ENCODE assay signal across 9 cellular contexts in genomic region chr1:94720091-94720793, GRCh38.
A peak's percentile ranks its signal among the peaks of the same experiment; 100 is the strongest.
DNase-seq lines count a peak whose midpoint lies in the region; ATAC-seq and TF ChIP-seq lines count a peak whose summit lies in the region.
"Had no signal": no experiment of that assay in that cellular context is flagged by ENCODE, and none has a peak within 500 bp of the region (broad histone marks: within the 10 kb centered on the region; RNA-seq: fewer than 3 reads in every experiment).

No MANE protein-coding gene starts in this region.

- H3K9me3 Mint-ChIP-seq in activated naive CD8-positive, alpha-beta T cell treated with anti-CD3 and anti-CD28 coated beads, Interleukin-2, amount 10 ng/mL, durations not matched to agents 7 days and 5 days: no peaks in the 10 kb centered on the region
- no peaks in the 10 kb centered on the region for H3K9me3 Mint-ChIP-seq in CD4-positive, alpha-beta T cell
- H3K9me3 Mint-ChIP-seq in activated T-cell treated with anti-CD3 and anti-CD28 coated beads, Interleukin-2, amount 50 U/mL, for 24 hours: no peaks in the 10 kb centered on the region
- no peaks in the 10 kb centered on the region for H3K9me3 Mint-ChIP-seq in GM23338

- no peak overlapping the region for H3K27ac Mint-ChIP-seq in activated naive CD8-positive, alpha-beta T cell treated with anti-CD3 and anti-CD28 coated beads, Interleukin-2, amount 10 ng/mL, durations not matched to agents 7 days and 5 days
- no peak overlapping the region for H3K27ac Mint-ChIP-seq in CD4-positive, alpha-beta T cell
- H3K27ac Mint-ChIP-seq in activated T-cell treated with anti-CD3 and anti-CD28 coated beads, Interleukin-2, amount 50 U/mL, for 24 hours: no peak overlapping the region
- no peak overlapping the region for H3K27ac Mint-ChIP-seq in GM23338

- H3K4me3 ChIP-seq in GM23338: no peak overlapping the region
- H3K4me3 ChIP-seq: psoas muscle had no signal

- H3K27me3 Mint-ChIP-seq in activated naive CD8-positive, alpha-beta T cell treated with anti-CD3 and anti-CD28 coated beads, Interleukin-2, amount 10 ng/mL, durations not matched to agents 7 days and 5 days: peaks cover 23% of the 10 kb centered on the region
- peaks cover 19% of the 10 kb centered on the region for H3K27me3 Mint-ChIP-seq in CD4-positive, alpha-beta T cell
- peaks cover 2% of the 10 kb centered on the region for H3K27me3 Mint-ChIP-seq in activated T-cell treated with anti-CD3 and anti-CD28 coated beads, Interleukin-2, amount 50 U/mL, for 24 hours
- no peaks in the 10 kb centered on the region for H3K27me3 Mint-ChIP-seq in GM23338 (ENCODE audit: insufficient read depth, low read depth, poor library complexity)

- H3K4me2 ChIP-seq in GM23338: no peak overlapping the region

- no peaks in the 10 kb centered on the region for H3K9me2 ChIP-seq in GM23338 (ENCODE audit: insufficient read depth)

- H3K4me1 Mint-ChIP-seq in activated naive CD8-positive, alpha-beta T cell treated with anti-CD3 and anti-CD28 coated beads, Interleukin-2, amount 10 ng/mL, durations not matched to agents 7 days and 5 days: peaks cover 8% of the 10 kb centered on the region
- H3K4me1 Mint-ChIP-seq in CD4-positive, alpha-beta T cell (ENCODE audit: low read depth): no peaks in the 10 kb centered on the region
- no peaks in the 10 kb centered on the region for H3K4me1 Mint-ChIP-seq in activated T-cell treated with anti-CD3 and anti-CD28 coated beads, Interleukin-2, amount 50 U/mL, for 24 hours (ENCODE audit: low read depth)
- H3K4me1 Mint-ChIP-seq in GM23338: peaks cover 4% of the 10 kb centered on the region; the same call in 1 of the 3 replicates

- intact Hi-C loops in CD4-positive, alpha-beta T cell (cut with DNase I, micrococcal nuclease): no loop called here

- CTCF ChIA-PET in CD4-positive, alpha-beta T cell (lab: Charles Lee): no interaction called here

- H3F3A ChIP-seq in GM23338 (replicated peaks; ENCODE audit: low read depth): no peaks in the 10 kb centered on the region

- ATAC-seq in GM19351 (IDR thresholded peaks at IDR 0.05; ENCODE audit: unreplicated experiment) (peak; percentile 98), HG03135 (IDR thresholded peaks at IDR 0.05; ENCODE audit: unreplicated experiment) (peak; percentile 99), GM23338 (no peak)
- peak; percentile 93 for ATAC-seq in activated naive CD8-positive, alpha-beta T cell treated with anti-CD3 and anti-CD28 coated beads, Interleukin-2, amount 10 ng/mL, durations not matched to agents 7 days and 5 days (ENCODE audit: low read depth)
- no peak for ATAC-seq in CD4-positive, alpha-beta T cell (ENCODE audit: poor library complexity)

- POLR2A ChIA-PET in activated naive CD8-positive, alpha-beta T cell treated with anti-CD3 and anti-CD28 coated beads, Interleukin-2, amount 10 ng/mL, durations not matched to agents 7 days and 5 days (lab: Charles Lee): no interaction called here
- POLR2A ChIA-PET in CD4-positive, alpha-beta T cell (lab: Charles Lee): no interaction called here

- H4K20me1 ChIP-seq in GM23338 (replicated peaks; ENCODE audit: insufficient read depth): no peaks in the 10 kb centered on the region

- no peaks in the 10 kb centered on the region for H3K4me1 ChIP-seq in GM23338 (ENCODE audit: insufficient read depth)
- H3K4me1 ChIP-seq: psoas muscle had no signal

- no peaks in the 10 kb centered on the region for H3K36me3 ChIP-seq in GM23338 (ENCODE audit: insufficient read depth)

- no peak overlapping the region for H2AFZ ChIP-seq in GM23338

- no peak overlapping the region for H3K27ac ChIP-seq in CD4-positive, alpha-beta T cell (ENCODE audit: low read depth, low read length)
- no peak overlapping the region for H3K27ac ChIP-seq in GM23338 (ENCODE audit: low read depth)
- H3K27ac ChIP-seq: psoas muscle had no signal

- H3K79me2 ChIP-seq in GM23338 (replicated peaks; ENCODE audit: insufficient read depth): no peaks in the 10 kb centered on the region

- no peaks in the 10 kb centered on the region for H3K36me3 Mint-ChIP-seq in activated naive CD8-positive, alpha-beta T cell treated with anti-CD3 and anti-CD28 coated beads, Interleukin-2, amount 10 ng/mL, durations not matched to agents 7 days and 5 days
- no peaks in the 10 kb centered on the region for H3K36me3 Mint-ChIP-seq in CD4-positive, alpha-beta T cell (ENCODE audit: low read depth)
- H3K36me3 Mint-ChIP-seq in activated T-cell treated with anti-CD3 and anti-CD28 coated beads, Interleukin-2, amount 50 U/mL, for 24 hours (ENCODE audit: low read depth): no peaks in the 10 kb centered on the region
- H3K36me3 Mint-ChIP-seq in GM23338 (ENCODE audit: low read depth): no peaks in the 10 kb centered on the region

- DNase-seq in CD1c-positive myeloid dendritic cell (ENCODE audit: extremely low spot score) (peak; percentile 91), H4 (ENCODE audit: low spot score) (no peak), GM23338 (ENCODE audit: low spot score) (no peak)
- no peak for DNase-seq in activated naive CD8-positive, alpha-beta T cell treated with anti-CD3 and anti-CD28 coated beads, Interleukin-2, amount 10 ng/mL, durations not matched to agents 7 days and 5 days
- DNase-seq in CD4-positive, alpha-beta T cell: no peak
- no peak for DNase-seq in activated T-cell treated with anti-CD3 and anti-CD28 coated beads, Interleukin-2, amount 50 U/mL, for 24 hours
- DNase-seq: psoas muscle had no signal

- no peaks in the 10 kb centered on the region for H3K9me3 ChIP-seq in CD4-positive, alpha-beta T cell (ENCODE audit: control insufficient read depth, low read length)
- H3K9me3 ChIP-seq: psoas muscle had no signal

- TF ChIP-seq CTCF in CD4-positive, alpha-beta T cell (IDR thresholded peaks at IDR 0.05): no peak
- no peak for TF ChIP-seq CTCF in GM23338 (conservative IDR thresholded peaks at IDR 0.05; ENCODE audit: low read depth in 2 of 2)

- no peaks in the 10 kb centered on the region for H3K27me3 ChIP-seq in CD4-positive, alpha-beta T cell (ENCODE audit: control insufficient read depth, insufficient read depth, low read length)
- H3K27me3 ChIP-seq in GM23338 (ENCODE audit: insufficient read depth): no peaks in the 10 kb centered on the region

- H3K4me3 Mint-ChIP-seq in activated naive CD8-positive, alpha-beta T cell treated with anti-CD3 and anti-CD28 coated beads, Interleukin-2, amount 10 ng/mL, durations not matched to agents 7 days and 5 days: no peak overlapping the region
- no peak overlapping the region for H3K4me3 Mint-ChIP-seq in CD4-positive, alpha-beta T cell
- no peak overlapping the region for H3K4me3 Mint-ChIP-seq in activated T-cell treated with anti-CD3 and anti-CD28 coated beads, Interleukin-2, amount 50 U/mL, for 24 hours
- no peak overlapping the region for H3K4me3 Mint-ChIP-seq in GM23338

TF ChIP-seq in GM23338, 12 proteins besides CTCF, POLR2A, EP300 and RAD21 (continues in another document):
- no peak for TF ChIP-seq EZH2 (IDR thresholded peaks at IDR 0.05; ENCODE audit: low read depth, unreplicated experiment)
- TF ChIP-seq CREB1 (CRISPR knock-in tag; IDR thresholded peaks at IDR 0.05; ENCODE audit: low read depth): no peak
- TF ChIP-seq EZH2phosphoT487 (IDR thresholded peaks at IDR 0.05; ENCODE audit: unreplicated experiment): no peak
- no peak for TF ChIP-seq ETS1 (IDR thresholded peaks at IDR 0.05)
- no peak for TF ChIP-seq JUNB (IDR thresholded peaks at IDR 0.05; ENCODE audit: unreplicated experiment)
- no peak for TF ChIP-seq NANOG (IDR thresholded peaks at IDR 0.05; ENCODE audit: borderline replicate concordance)

Comparison
In these comparisons a context has a peak if more than half of its experiments do, and no peak if none do; other contexts are left out.
1. ATAC-seq: peak in GM19351 (single experiment), HG03135 (single experiment) and activated naive CD8-positive, alpha-beta T cell treated with anti-CD3 and anti-CD28 coated beads, Interleukin-2, amount 10 ng/mL, durations not matched to agents 7 days and 5 days (single experiment); none in CD4-positive, alpha-beta T cell (single experiment) and GM23338 (single experiment).